ENCODE assay signal across 1 cellular context in the genomic region with DNA sequence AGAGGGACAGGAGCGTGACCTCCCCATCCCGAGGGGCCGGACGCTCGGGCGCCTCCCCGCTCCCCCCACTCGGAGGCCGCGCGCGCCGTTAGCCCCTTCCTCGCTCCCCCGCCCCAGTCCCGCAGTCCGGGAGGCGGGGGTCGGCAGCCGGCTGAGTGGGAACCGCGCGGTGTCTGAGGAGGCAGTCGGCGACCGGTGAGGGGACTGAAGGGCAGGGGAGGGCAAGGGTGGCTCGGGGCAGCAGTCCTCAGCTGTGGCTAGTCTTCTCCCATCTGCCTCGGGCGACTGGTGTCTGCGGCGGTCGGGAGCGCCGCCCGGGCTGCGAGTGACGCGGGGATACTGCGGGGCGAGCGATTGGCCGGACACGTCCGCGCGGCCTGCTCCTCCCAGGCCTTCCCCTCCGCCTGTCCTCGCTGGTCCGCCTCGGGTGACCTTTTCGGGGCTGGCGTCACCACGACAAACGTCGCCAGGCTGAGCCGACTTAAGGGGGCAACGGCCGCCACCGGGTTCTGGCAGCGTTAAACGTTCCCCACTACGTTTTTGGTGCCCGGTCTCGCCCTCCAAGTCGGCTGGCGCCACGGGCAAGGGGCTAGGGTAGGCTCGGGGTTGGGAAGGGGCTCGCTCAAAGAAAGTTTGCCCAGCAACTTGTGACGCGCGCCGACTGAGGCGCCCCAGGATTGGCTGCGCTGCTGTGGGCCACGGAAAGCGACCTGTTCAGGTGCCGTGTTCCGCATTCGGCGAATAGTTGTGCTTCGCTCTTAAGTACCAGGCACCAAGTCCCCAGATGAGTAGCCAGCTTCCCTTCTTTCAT.
TF ChIP-seq lines count a peak whose summit lies in the region.

No MANE protein-coding gene starts in this region.

TF ChIP-seq in IMR-90, 13 proteins besides CTCF, POLR2A, EP300 and RAD21:
- TF ChIP-seq NFE2L2 (IDR thresholded peaks at IDR 0.05; ENCODE audit: low read depth, low read length) (no peak), FOS (IDR thresholded peaks at IDR 0.05; ENCODE audit: low read depth, low read length) (no peak), RFX5 (IDR thresholded peaks at IDR 0.05; ENCODE audit: low read depth, low read length) (peak; percentile 96), MAFK (IDR thresholded peaks at IDR 0.05; ENCODE audit: low read depth, low read length) (no peak), CHD1 (IDR thresholded peaks at IDR 0.05; ENCODE audit: low read depth, low read length) (peak; percentile 96; the same call in 1 of the 2 replicates)
